8 cellular contexts compared by ENCODE assay signal in the genomic region with DNA sequence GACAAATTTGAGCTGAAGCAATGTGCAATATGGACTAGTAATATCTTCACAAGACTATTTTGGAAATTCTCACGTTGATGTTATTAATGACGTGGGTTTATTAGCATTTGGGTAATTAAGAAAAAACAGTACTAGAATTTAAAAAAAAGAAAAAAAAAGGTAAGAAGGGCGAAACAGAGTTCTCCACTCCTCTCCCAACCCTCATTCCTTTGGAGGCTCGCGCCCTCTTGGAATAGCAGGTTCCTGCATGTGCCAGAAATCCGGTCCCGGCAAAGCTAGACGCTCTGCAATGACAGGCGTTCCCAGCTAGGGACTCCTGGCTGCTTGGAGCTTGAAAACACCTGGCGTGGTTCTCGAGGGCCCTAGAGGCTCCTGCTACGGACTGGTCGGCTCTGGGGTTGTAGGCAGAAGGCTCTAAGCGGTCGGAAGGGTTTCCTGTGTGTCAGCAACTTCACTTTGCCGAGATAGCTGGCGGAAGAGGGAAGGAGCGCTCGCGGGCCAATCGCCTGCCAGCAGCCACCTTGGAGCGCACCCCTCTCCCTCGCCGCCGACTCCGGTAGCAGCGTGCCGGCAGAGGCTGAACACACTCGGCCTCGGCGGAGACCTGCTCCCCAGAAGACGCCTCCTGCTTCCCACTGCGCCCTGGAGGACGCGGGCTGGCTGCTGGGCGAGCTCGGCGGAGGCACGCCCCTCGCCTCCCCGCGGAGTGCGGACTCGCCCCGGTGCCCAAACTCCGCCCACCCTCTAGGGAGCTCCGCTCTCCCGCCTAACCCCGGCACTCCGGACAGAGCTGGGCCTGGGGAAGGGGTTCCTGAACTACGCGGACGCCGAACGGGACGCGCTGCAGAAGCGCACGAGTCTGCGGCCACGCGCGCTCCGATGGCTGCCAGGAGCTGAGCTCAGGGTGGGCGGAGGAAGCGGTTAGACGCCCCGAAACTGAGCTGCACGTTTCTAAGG. TPM values are rescaled to one million over a fixed set of nuclear protein-coding genes. Genes with fewer than 3 reads are reported as not detected.
DNase-seq lines count a peak whose midpoint lies in the region; ATAC-seq and TF ChIP-seq lines count a peak whose summit lies in the region.

P2RY1 (plus strand) TSS at position 778 of the 957 bp plus-strand sequence. CDS start 652 bp downstream, outside the sequence.

- peak within 1 kb of the TSS; percentile 86 for H3K4me3 ChIP-seq in cardiac muscle cell

- no peak within 1 kb of the TSS for H3K27ac Mint-ChIP-seq in CD4-positive, alpha-beta T cell
- H3K27ac Mint-ChIP-seq in activated naive CD4-positive, alpha-beta T cell treated with anti-CD3 and anti-CD28 coated beads, Interleukin-2, amount 50 U/mL, for 72 hours = peak within 1 kb of the TSS in 1 of 2 donors; percentile 70

- H3K27ac ChIP-seq in CD4-positive, alpha-beta T cell (ENCODE audit: low read depth, low read length) = no peak within 1 kb of the TSS
- H3K27ac ChIP-seq in cardiac muscle cell = peak within 1 kb of the TSS; percentile 63

- no peaks in the 10 kb centered on the region for H3K9me3 ChIP-seq in CD4-positive, alpha-beta T cell (ENCODE audit: control insufficient read depth, low read length)
- H3K9me3 ChIP-seq in cardiac muscle cell (ENCODE audit: low read depth) = no peaks in the 10 kb centered on the region

- peaks cover 36% of the 10 kb centered on the region for H3K27me3 Mint-ChIP-seq in CD4-positive, alpha-beta T cell

- H3K4me1 ChIP-seq in cardiac muscle cell (ENCODE audit: low read depth) = peaks cover 5% of the 10 kb centered on the region

- no peaks in the 10 kb centered on the region for H3K36me3 Mint-ChIP-seq in CD4-positive, alpha-beta T cell (ENCODE audit: low read depth)
- H3K36me3 Mint-ChIP-seq in activated naive CD4-positive, alpha-beta T cell treated with anti-CD3 and anti-CD28 coated beads, Interleukin-2, amount 50 U/mL, for 72 hours = peaks cover 7 to 11% of the 10 kb centered on the region in 2 donors

- intact Hi-C loops in CD4-positive, alpha-beta T cell (cut with DNase I, micrococcal nuclease) = no loop called here

- CTCF ChIA-PET in CD4-positive, alpha-beta T cell (lab: Charles Lee) = no interaction called here

- POLR2A ChIA-PET in CD4-positive, alpha-beta T cell (lab: Charles Lee) = no interaction called here

- no peaks in the 10 kb centered on the region for H3K9me3 Mint-ChIP-seq in CD4-positive, alpha-beta T cell
- H3K9me3 Mint-ChIP-seq in activated naive CD4-positive, alpha-beta T cell treated with anti-CD3 and anti-CD28 coated beads, Interleukin-2, amount 50 U/mL, for 72 hours = no peaks in the 10 kb centered on the region

- H3K27me3 ChIP-seq in CD4-positive, alpha-beta T cell (ENCODE audit: control insufficient read depth, insufficient read depth, low read length) = peaks cover 25% of the 10 kb centered on the region
- peaks cover 18% of the 10 kb centered on the region for H3K27me3 ChIP-seq in cardiac muscle cell

- no peak for TF ChIP-seq CTCF in CD4-positive, alpha-beta T cell (IDR thresholded peaks at IDR 0.05)
- TF ChIP-seq CTCF in cardiac muscle cell (IDR thresholded peaks at IDR 0.05; ENCODE audit: low read depth, low read length) (no peak), omental fat pad (IDR thresholded peaks at IDR 0.05) (no peak)

- ATAC-seq in CD4-positive, alpha-beta T cell (ENCODE audit: poor library complexity) = peak; percentile 24
- ATAC-seq in GM19023 (IDR thresholded peaks at IDR 0.05; ENCODE audit: unreplicated experiment) (peak; percentile 79), HG03103 (IDR thresholded peaks at IDR 0.05; ENCODE audit: low read depth, unreplicated experiment) (peak; percentile 66), omental fat pad (ENCODE audit: low FRiP score) (peak; percentile 89)
- ATAC-seq in activated naive CD4-positive, alpha-beta T cell treated with anti-CD3 and anti-CD28 coated beads, Interleukin-2, amount 50 U/mL, for 72 hours = peak; percentile 80 to 83

- no peak for DNase-seq in CD4-positive, alpha-beta T cell
- DNase-seq in NCI-H524 treated with DMSO at 0.1 percent for 48 hours (lab: John Stamatoyannopoulos, UW) (peak; percentile 82), cardiac muscle cell (ENCODE audit: low read depth in 1 of 2, low spot score in 1 of 2) (peak; percentile 85 to 86), omental fat pad (ENCODE audit: low spot score) (no peak)
- peak in 1 of 2 donors; percentile 46 for DNase-seq in activated naive CD4-positive, alpha-beta T cell treated with anti-CD3 and anti-CD28 coated beads, Interleukin-2, amount 50 U/mL, for 72 hours (ENCODE audit: low spot score in 2 of 2)
- DNase-seq in activated effector memory CD4-positive, alpha-beta T cell treated with Interleukin-2 at 50 U/mL for 16 hours = no peak

- no peaks in the 10 kb centered on the region for H3K36me3 ChIP-seq in cardiac muscle cell

- H3K4me3 Mint-ChIP-seq in CD4-positive, alpha-beta T cell = peak within 1 kb of the TSS; percentile 84

- H3K4me1 Mint-ChIP-seq in CD4-positive, alpha-beta T cell (ENCODE audit: low read depth) = peaks cover 9% of the 10 kb centered on the region

RNA-seq across cellular contexts. Expression of gene P2RY1, which starts in this region (rescaled TPM):
- under 1 TPM; 0.11 to 0.17 TPM for total RNA-seq in CD4-positive, alpha-beta T cell
- total RNA-seq in activated naive CD4-positive, alpha-beta T cell treated with anti-CD3 and anti-CD28 coated beads, Interleukin-2, amount 50 U/mL, for 72 hours = 1 to 10 TPM in 1 of 2 donors, under 1 TPM in 1; 0.82 to 1.9 TPM
- total RNA-seq in cardiac muscle cell = 4.6 and 4.8 TPM in 2 replicates
- 1.9 and 2.5 TPM in 2 replicates for polyA plus RNA-seq in cardiac muscle cell
- total RNA-seq in omental fat pad = 1 to 10 TPM; 2.7 to 6.0 (median 5.1) TPM

Comparison
In these comparisons a context has a peak if more than half of its experiments do, and no peak if none do; other contexts are left out.
1. Peak in ATAC-seq in CD4-positive, alpha-beta T cell; RNA of the gene not detected or under 1 TPM.
2. ATAC-seq: peak in every context shown above with its lines; median percentile 89 in omental fat pad; 82 in activated naive CD4-positive, alpha-beta T cell treated with anti-CD3 and anti-CD28 coated beads, Interleukin-2, amount 50 U/mL, for 72 hours; 79 in GM19023; 66 in HG03103; 24 in CD4-positive, alpha-beta T cell.
3. DNase-seq: peak in NCI-H524 treated with DMSO at 0.1 percent for 48 hours (single experiment) and cardiac muscle cell (2 of 2); none in CD4-positive, alpha-beta T cell (0 of 10), omental fat pad (single experiment) and activated effector memory CD4-positive, alpha-beta T cell treated with Interleukin-2 at 50 U/mL for 16 hours (single experiment).